Comparison of ENCODE assay signal across 1 cellular context in the genomic region with DNA sequence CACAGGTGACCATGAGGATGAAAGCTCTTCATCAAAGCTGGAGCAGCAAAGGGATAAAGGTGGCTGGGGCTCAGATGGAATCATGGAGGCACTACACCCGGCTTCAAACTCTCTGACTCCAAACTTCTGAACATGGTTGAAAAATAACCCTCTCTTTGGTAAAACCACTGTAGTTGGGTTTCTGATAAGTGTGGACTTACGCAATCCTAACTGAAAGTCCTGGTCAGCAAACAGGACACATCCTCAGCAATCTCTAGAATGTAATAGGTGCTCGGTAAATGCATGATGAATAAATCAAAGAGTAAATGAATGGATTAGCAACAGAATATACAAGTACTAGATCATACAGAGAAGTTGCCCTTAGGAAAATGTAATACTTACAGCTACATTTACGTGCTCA.
TF ChIP-seq lines count a peak whose summit lies in the region.

No MANE protein-coding gene starts in this region.

TF ChIP-seq in H1, 55 proteins besides CTCF, POLR2A, EP300 and RAD21 (continued from another document):
- TF ChIP-seq CBX8 (IDR thresholded peaks at IDR 0.05; ENCODE audit: borderline replicate concordance, low read depth, low read length) (no peak), SUZ12 (IDR thresholded peaks at IDR 0.05; ENCODE audit: low read length) (no peak), CEBPB (IDR thresholded peaks at IDR 0.05; ENCODE audit: low read depth, low read length) (peak; percentile 53; the same call in 1 of the 2 replicates), NRF1 (IDR thresholded peaks at IDR 0.05; ENCODE audit: low read depth, low read length) (no peak)
- TF ChIP-seq, protein P1, sequence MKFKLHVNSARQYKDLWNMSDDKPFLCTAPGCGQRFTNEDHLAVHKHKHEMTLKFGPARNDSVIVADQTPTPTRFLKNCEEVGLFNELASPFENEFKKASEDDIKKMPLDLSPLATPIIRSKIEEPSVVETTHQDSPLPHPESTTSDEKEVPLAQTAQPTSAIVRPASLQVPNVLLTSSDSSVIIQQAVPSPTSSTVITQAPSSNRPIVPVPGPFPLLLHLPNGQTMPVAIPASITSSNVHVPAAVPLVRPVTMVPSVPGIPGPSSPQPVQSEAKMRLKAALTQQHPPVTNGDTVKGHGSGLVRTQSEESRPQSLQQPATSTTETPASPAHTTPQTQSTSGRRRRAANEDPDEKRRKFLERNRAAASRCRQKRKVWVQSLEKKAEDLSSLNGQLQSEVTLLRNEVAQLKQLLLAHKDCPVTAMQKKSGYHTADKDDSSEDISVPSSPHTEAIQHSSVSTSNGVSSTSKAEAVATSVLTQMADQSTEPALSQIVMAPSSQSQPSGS (IDR thresholded peaks at IDR 0.05; ENCODE audit: low read length): no peak
